In the genomic region with DNA sequence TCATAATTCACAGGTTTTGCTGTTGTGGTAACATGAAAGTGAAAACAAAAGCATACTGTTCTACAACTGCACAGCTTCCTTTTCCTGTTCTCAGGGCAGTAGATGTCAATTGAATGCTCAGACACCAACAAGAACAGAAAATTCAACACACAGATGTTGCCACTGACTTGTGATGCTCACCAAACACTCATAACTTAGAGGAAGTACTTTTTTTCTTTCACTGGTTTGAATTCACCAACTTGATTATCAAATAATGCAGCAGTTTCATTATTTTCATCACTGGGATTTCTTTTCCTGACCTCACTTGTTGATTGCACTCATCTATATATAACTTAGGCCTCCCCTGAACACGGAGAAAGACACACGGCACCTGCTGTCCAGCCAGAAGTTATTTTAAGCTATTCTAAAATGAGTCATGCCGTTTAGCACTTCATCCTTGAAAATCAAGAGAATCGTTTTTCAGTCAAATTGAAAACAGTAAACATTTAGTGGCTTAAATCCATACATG, we compare ENCODE assay signal across 8 cellular contexts. TPM values are rescaled to one million over a fixed set of nuclear protein-coding genes. Genes with fewer than 3 reads are reported as not detected.
DNase-seq lines count a peak whose midpoint lies in the region; ATAC-seq and TF ChIP-seq lines count a peak whose summit lies in the region.

No MANE protein-coding gene starts in this region.

- in situ Hi-C loops in GM13976 (cut with MboI; ENCODE audit: low sequenced_read_pairs, unreplicated experiment) = no loop called here
- in situ Hi-C loops in KBM-7 (cut with MboI; ENCODE audit: low pct_unique_long_range_greater_than_20kb, low sequenced_read_pairs) = no loop called here

- ATAC-seq in GM21529 (IDR thresholded peaks at IDR 0.05; ENCODE audit: unreplicated experiment) (peak; percentile 79), right lobe of liver (peak; percentile 72 to 83 (median 80)), upper lobe of left lung (ENCODE audit: low FRiP score in 2 of 2) (peak; percentile 80 to 81)

- intact Hi-C loops in right lobe of liver (cut with DNase I) = no loop called here

- TF ChIP-seq CTCF in GM13976 (IDR thresholded peaks at IDR 0.05; ENCODE audit: borderline replicate concordance, control extremely low read depth, extremely low read depth, insufficient read depth, missing control alignments) = no peak
- no peak for TF ChIP-seq CTCF in right lobe of liver (IDR thresholded peaks at IDR 0.05)
- TF ChIP-seq CTCF in upper lobe of left lung (IDR thresholded peaks at IDR 0.05) = no peak

- peak; percentile 80 for DNase-seq in GM13976 (ENCODE audit: low spot score)
- DNase-seq in KBM-7 = peak; percentile 87
- peak; percentile 42 for DNase-seq in amniotic epithelial cell (ENCODE audit: low read depth)
- DNase-seq in right lobe of liver = no peak
- no peak for DNase-seq in upper lobe of left lung
- DNase-seq in amniotic stem cell (lab: John Stamatoyannopoulos, UW) = no peak
- DNase-seq in stimulated activated CD8-positive, alpha-beta memory T cell treated with anti-CD3 and anti-CD28 coated beads, Interleukin-4, amount 100 ng/mL, for 48 hours = no peak

- H3K4me3 ChIP-seq in right lobe of liver (no peak overlapping the region), upper lobe of left lung (no peak overlapping the region)

- H3K4me1 ChIP-seq in right lobe of liver = no peaks in the 10 kb centered on the region
- peaks cover 21 to 29% (median 27%) of the 10 kb centered on the region in 4 donors for H3K4me1 ChIP-seq in upper lobe of left lung

- TF ChIP-seq EP300 in upper lobe of left lung (IDR thresholded peaks at IDR 0.05) = peak in 2 of 4 donors; percentile 38 to 44

- peak overlapping the region; percentile 41 to 53 (median 48) for H3K27ac ChIP-seq in right lobe of liver
- H3K27ac ChIP-seq in upper lobe of left lung = peak overlapping the region; percentile 65 to 88 (median 82)

- H3K36me3 ChIP-seq in right lobe of liver (no peaks in the 10 kb centered on the region), upper lobe of left lung (no peaks in the 10 kb centered on the region)

- no peaks in the 10 kb centered on the region for H3K9me3 ChIP-seq in right lobe of liver
- H3K9me3 ChIP-seq in upper lobe of left lung = no peaks in the 10 kb centered on the region

- TF ChIP-seq POLR2A in right lobe of liver (IDR thresholded peaks at IDR 0.05) (no peak), upper lobe of left lung (IDR thresholded peaks at IDR 0.05) (peak in 1 of 4 donors; percentile 52)

- WGBS in right lobe of liver (ENCODE audit: insufficient coverage, low coverage, low lambda C conversion rate, missing lambda C conversion rate) = 18% methylated on average over 4 of the region's 4 CpGs
- WGBS in upper lobe of left lung, 2 donors = 9 to 26% methylated on average over 4 of the region's 4 CpGs

- H3K27me3 ChIP-seq in right lobe of liver = no peaks in the 10 kb centered on the region
- H3K27me3 ChIP-seq in upper lobe of left lung = no peaks in the 10 kb centered on the region

RNA-seq across cellular contexts. Expression of gene TXLNB, which starts 1.0 kb away (rescaled TPM):
- under 1 TPM; 0.04 to 0.50 (median 0.14) TPM for total RNA-seq in right lobe of liver
- 1 to 10 TPM in 3 of 6 donors, under 1 TPM in 3; 0.52 to 4.2 (median 0.94) TPM for total RNA-seq in upper lobe of left lung

Comparison
In these comparisons a context has a peak if more than half of its experiments do, and no peak if none do; other contexts are left out.
1. DNase-seq: peak in GM13976 (single experiment), KBM-7 (single experiment) and amniotic epithelial cell (single experiment); none in right lobe of liver (0 of 3), upper lobe of left lung (0 of 2), amniotic stem cell (single experiment) and stimulated activated CD8-positive, alpha-beta memory T cell treated with anti-CD3 and anti-CD28 coated beads, Interleukin-4, amount 100 ng/mL, for 48 hours (single experiment).
2. Peak in every context shown above with its lines, with median percentiles within 50 percentile points of each other: ATAC-seq.